9 cellular contexts compared by ENCODE assay signal in genomic region chr1:202213361-202214088, GRCh38. TPM values are rescaled to one million over a fixed set of nuclear protein-coding genes. Genes with fewer than 3 reads are reported as not detected.
A peak's percentile ranks its signal among the peaks of the same experiment; 100 is the strongest.
DNase-seq lines count a peak whose midpoint lies in the region; ATAC-seq, FAIRE-seq and TF ChIP-seq lines count a peak whose summit lies in the region.
"Had no signal": no experiment of that assay in that cellular context is flagged by ENCODE, and none has a peak within 500 bp of the region (broad histone marks: within the 10 kb centered on the region; RNA-seq: fewer than 3 reads in every experiment).

No MANE protein-coding gene starts in this region.

- CTCF ChIA-PET in CD4-positive, alpha-beta memory T cell (lab: Charles Lee; ENCODE audit: partially characterized antibody): interaction anchor here (1.0 to 3.5 kb wide), 2 partner anchors 19 to 21 kb away, joined by 3 to 14 read pairs; partner anchors contain the start of gene LGR6
- CTCF ChIA-PET in IMR-90 (lab: Yijun Ruan, JAX): interaction anchor here (1.7 kb wide), 1 partner anchor 22 kb away, joined by 5 read pairs; no protein-coding TSS in a partner anchor

- no peak for TF ChIP-seq POLR2A in IMR-90 (IDR thresholded peaks at IDR 0.05; ENCODE audit: low read depth, low read length)

- H2BK15ac ChIP-seq in IMR-90 (ENCODE audit: low read depth, low read length) (no peak overlapping the region), mesendoderm (replicated peaks; ENCODE audit: low read depth) (no peak overlapping the region)

- no peak overlapping the region for H3K23ac ChIP-seq in IMR-90 (ENCODE audit: low read depth, low read length)
- no peak overlapping the region for H3K23ac ChIP-seq in mesendoderm (ENCODE audit: low read length)

- H3K79me1 ChIP-seq in IMR-90 (ENCODE audit: low read depth in 1 of 2, low read length in 2 of 2) (no peaks in the 10 kb centered on the region), mesendoderm (ENCODE audit: low read length) (no peaks in the 10 kb centered on the region)

- H4K20me1 ChIP-seq in IMR-90 (ENCODE audit: insufficient read depth, low read length) (no peaks in the 10 kb centered on the region), astrocyte (ENCODE audit: insufficient read depth, low read length) (no peaks in the 10 kb centered on the region)

- H4K91ac ChIP-seq in IMR-90 (ENCODE audit: insufficient read depth, low read depth, low read length): no peak overlapping the region

- no peak for FAIRE-seq in astrocyte (lab: Jason Lieb, UNC)
- FAIRE-seq: endometrium had no signal

- no peak overlapping the region for H3K27ac ChIP-seq in CD4-positive, alpha-beta memory T cell (ENCODE audit: low read depth, low read length)
- H3K27ac ChIP-seq in IMR-90 (ENCODE audit: insufficient read depth, low read length) (no peak overlapping the region), astrocyte (ENCODE audit: low read depth, low read length) (no peak overlapping the region), mesendoderm (ENCODE audit: low read depth, low read length) (no peak overlapping the region)

- WGBS in IMR-90 (ENCODE audit: extremely low coverage in 2 of 2, insufficient read length in 1 of 2), 2 experiments: 14% methylated on average over 5 of the region's 8 CpGs; no CpG with 5 or more reads in 1 of the 2 experiments
- no CpG with 5 or more reads among the region's 8 CpGs for WGBS in mesendoderm (ENCODE audit: extremely low coverage, insufficient coverage, low lambda C conversion rate)

- H3K4me3 Mint-ChIP-seq in CD4-positive, alpha-beta memory T cell: peak overlapping the region in 5 of 8 donors; percentile 9 to 68 (median 38)
- H3K4me3 Mint-ChIP-seq in astrocyte (ENCODE audit: unreplicated experiment): peak overlapping the region; percentile 77

- H3K18ac ChIP-seq in IMR-90 (ENCODE audit: low read depth, low read length) (no peak overlapping the region), mesendoderm (ENCODE audit: low read length) (peak overlapping the region; percentile 17)

- no peaks in the 10 kb centered on the region for H3K36me3 ChIP-seq in CD4-positive, alpha-beta memory T cell (ENCODE audit: insufficient read depth, low read length)
- no peaks in the 10 kb centered on the region for H3K36me3 ChIP-seq in IMR-90 (ENCODE audit: control insufficient read depth, insufficient read depth, low read length)
- no peaks in the 10 kb centered on the region for H3K36me3 ChIP-seq in astrocyte (ENCODE audit: insufficient read depth, low read length)
- H3K36me3 ChIP-seq in mesendoderm (ENCODE audit: control insufficient read depth, insufficient read depth, low read length): no peaks in the 10 kb centered on the region

- H3K4me1 ChIP-seq in CD4-positive, alpha-beta memory T cell (ENCODE audit: insufficient read depth, low read length): no peaks in the 10 kb centered on the region
- H3K4me1 ChIP-seq in IMR-90 (ENCODE audit: control insufficient read depth, insufficient read depth, low read length) (no peaks in the 10 kb centered on the region; the same call in 1 of the 2 replicates), astrocyte (ENCODE audit: insufficient read depth, low read length) (no peaks in the 10 kb centered on the region), mesendoderm (ENCODE audit: control insufficient read depth, low read depth, low read length) (no peaks in the 10 kb centered on the region)

- peaks cover 6 to 12% (median 8%) of the 10 kb centered on the region in 4 donors for H3K4me1 Mint-ChIP-seq in CD4-positive, alpha-beta memory T cell
- peaks cover 7% of the 10 kb centered on the region for H3K4me1 Mint-ChIP-seq in astrocyte (ENCODE audit: low read depth, unreplicated experiment)

- H3K9me1 ChIP-seq in IMR-90 (ENCODE audit: insufficient read depth, low read length): no peaks in the 10 kb centered on the region

- no peak for TF ChIP-seq RAD21 in IMR-90 (IDR thresholded peaks at IDR 0.05; ENCODE audit: low read length)

- H3K36me3 Mint-ChIP-seq in CD4-positive, alpha-beta memory T cell: no peaks in the 10 kb centered on the region
- peaks cover 1% of the 10 kb centered on the region for H3K36me3 Mint-ChIP-seq in astrocyte (ENCODE audit: low read depth, unreplicated experiment)

- H4K8ac ChIP-seq in IMR-90 (ENCODE audit: low read depth in 2 of 2, low read length in 2 of 2) (no peak overlapping the region), mesendoderm (ENCODE audit: low read depth, low read length) (no peak overlapping the region)

- peaks cover 25% of the 10 kb centered on the region for H3K27me3 ChIP-seq in CD4-positive, alpha-beta memory T cell (ENCODE audit: insufficient read depth, low read length)
- peaks cover 91% of the 10 kb centered on the region for H3K27me3 ChIP-seq in IMR-90 (ENCODE audit: control insufficient read depth, insufficient read depth, low read length)
- H3K27me3 ChIP-seq in astrocyte (ENCODE audit: insufficient read depth, low read length): peaks cover 46% of the 10 kb centered on the region
- no peaks in the 10 kb centered on the region for H3K27me3 ChIP-seq in mesendoderm (ENCODE audit: insufficient read depth, low read length, poor library complexity)

- no peaks in the 10 kb centered on the region for H3K9me3 ChIP-seq in CD4-positive, alpha-beta memory T cell (ENCODE audit: control insufficient read depth in 1 of 2, low read length in 2 of 2)
- H3K9me3 ChIP-seq in IMR-90 (ENCODE audit: control insufficient read depth, insufficient read depth, low read length) (no peaks in the 10 kb centered on the region), astrocyte (ENCODE audit: insufficient read depth, low read depth, low read length) (no peaks in the 10 kb centered on the region)

- ATAC-seq in IMR-90 (ENCODE audit: low read depth) (no peak), GM21447 (IDR thresholded peaks at IDR 0.05; ENCODE audit: unreplicated experiment) (no peak), HG03521 (IDR thresholded peaks at IDR 0.05; ENCODE audit: unreplicated experiment) (no peak)

- no peak overlapping the region for H3K4ac ChIP-seq in IMR-90 (ENCODE audit: low read depth, low read length)
- H3K4ac ChIP-seq in mesendoderm (ENCODE audit: low read depth, low read length): no peak overlapping the region

- peak overlapping the region; percentile 20 for H2AK9ac ChIP-seq in IMR-90 (replicated peaks; ENCODE audit: low read depth, low read length, poor library complexity)

- H2AFZ ChIP-seq in IMR-90 (replicated peaks; ENCODE audit: low read length, poor library complexity) (no peak overlapping the region), astrocyte (ENCODE audit: low read depth, low read length) (peak overlapping the region; percentile 55)

- dilution Hi-C loops in IMR-90 (cut with HindIII; ENCODE audit: low sequenced_read_pairs, unreplicated experiment): no loop called here

- no peak overlapping the region for H2BK20ac ChIP-seq in IMR-90 (ENCODE audit: low read depth, low read length)

- H3K9ac ChIP-seq in IMR-90 (ENCODE audit: low read depth, low read length) (no peak overlapping the region), astrocyte (ENCODE audit: low read length) (no peak overlapping the region), mesendoderm (ENCODE audit: low read length) (peak overlapping the region; percentile 48)

- POLR2A ChIA-PET in CD4-positive, alpha-beta memory T cell (lab: Charles Lee; ENCODE audit: partially characterized antibody): no interaction called here
- POLR2A ChIA-PET in IMR-90 (lab: Charles Lee; ENCODE audit: unreplicated experiment): no interaction called here

- H3K27ac Mint-ChIP-seq in CD4-positive, alpha-beta memory T cell: no peak overlapping the region
- H3K27ac Mint-ChIP-seq in astrocyte (ENCODE audit: unreplicated experiment): no peak overlapping the region

- H3K79me2 ChIP-seq in astrocyte (ENCODE audit: insufficient read depth, low read length) (no peaks in the 10 kb centered on the region), mesendoderm (ENCODE audit: control insufficient read depth, insufficient read depth, low read length) (no peaks in the 10 kb centered on the region)

- peaks cover 41 to 46% of the 10 kb centered on the region in 2 donors for H3K27me3 Mint-ChIP-seq in CD4-positive, alpha-beta memory T cell
- H3K27me3 Mint-ChIP-seq in astrocyte (ENCODE audit: low read depth, unreplicated experiment): peaks cover 61% of the 10 kb centered on the region

- H3K9me3 Mint-ChIP-seq in CD4-positive, alpha-beta memory T cell: no peaks in the 10 kb centered on the region
- no peaks in the 10 kb centered on the region for H3K9me3 Mint-ChIP-seq in astrocyte (ENCODE audit: unreplicated experiment)

- H2BK5ac ChIP-seq in IMR-90 (ENCODE audit: low read depth, low read length, poor library complexity, severe bottlenecking) (no peak overlapping the region), mesendoderm (ENCODE audit: low read length) (no peak overlapping the region)

- in situ Hi-C loops in IMR-90 (cut with MboI; ENCODE audit: low sequenced_read_pairs): no loop called here

- no peak overlapping the region for H3K56ac ChIP-seq in IMR-90 (ENCODE audit: extremely low read depth, insufficient read depth, low read length)
- peak overlapping the region; percentile 75 for H3K56ac ChIP-seq in mesendoderm (ENCODE audit: low read length)

- H2BK120ac ChIP-seq in IMR-90 (ENCODE audit: low read depth, low read length): no peak overlapping the region
- no peak overlapping the region for H2BK120ac ChIP-seq in mesendoderm (ENCODE audit: low read depth, low read length)

- intact Hi-C loops in CD4-positive, alpha-beta memory T cell (cut with micrococcal nuclease): no loop called here
- intact Hi-C loops in IMR-90 (cut with micrococcal nuclease): no loop called here

- BruUV-seq in IMR-90 (replicated peaks; lab: Mats Ljungman, UMichigan): no TSS peak

- no peak for DNase-seq in CD4-positive, alpha-beta memory T cell
- DNase-seq in IMR-90: no peak
- no peak for DNase-seq in astrocyte (ENCODE audit: low read depth)
- DNase-seq in mesendoderm: peak; percentile 93
- DNase-seq in GF-D8 (lab: John Stamatoyannopoulos, UW): no peak
- DNase-seq in NCI-H2029 treated with DMSO at 0.1 percent for 48 hours (lab: John Stamatoyannopoulos, UW): no peak

- H3K4me2 ChIP-seq in IMR-90 (ENCODE audit: low read depth, low read length) (no peak overlapping the region), astrocyte (ENCODE audit: low read length) (peak overlapping the region; percentile 73), mesendoderm (ENCODE audit: low read length) (peak overlapping the region; percentile 10)

- H4K5ac ChIP-seq in IMR-90 (ENCODE audit: low read depth, low read length) (no peak overlapping the region), mesendoderm (ENCODE audit: low read length) (no peak overlapping the region)

- TF ChIP-seq CTCF in IMR-90 (conservative IDR thresholded peaks at IDR 0.05; ENCODE audit: low read depth, low read length) (no peak; the same call in 1 of the 2 replicates), astrocyte (IDR thresholded peaks at IDR 0.05; ENCODE audit: insufficient read depth, low read depth, low read length) (peak; percentile 14)

- no peak overlapping the region for H3K14ac ChIP-seq in IMR-90 (replicated peaks; ENCODE audit: low read depth, low read length)

- H2AK5ac ChIP-seq in IMR-90 (ENCODE audit: low read depth, low read length) (no peak overlapping the region), mesendoderm (ENCODE audit: low read length) (no peak overlapping the region)

- H3K4me3 ChIP-seq in CD4-positive, alpha-beta memory T cell (ENCODE audit: low read length in 2 of 2): no peak overlapping the region
- H3K4me3 ChIP-seq in IMR-90 (ENCODE audit: insufficient read depth, low read depth, low read length) (no peak overlapping the region), astrocyte (ENCODE audit: insufficient read depth, low read depth, low read length) (peak overlapping the region; percentile 9), mesendoderm (ENCODE audit: low read length) (peak overlapping the region; percentile 2)

RNA-seq across cellular contexts. Expression of gene LGR6, which starts 19.9 kb away (rescaled TPM):
- total RNA-seq in CD4-positive, alpha-beta memory T cell: under 1 TPM in 1 of 2 experiments, not detected in 1; 0.17 TPM
- under 1 TPM; 0.16 to 0.33 TPM for polyA plus RNA-seq in CD4-positive, alpha-beta memory T cell
- total RNA-seq in IMR-90 (2012; rRNA removed): not detected in 2 replicates
- not detected in 2 replicates for polyA plus RNA-seq in IMR-90 (2012; rRNA removed)
- 0.01 TPM in 1 of 2 replicates, not detected in the other for polyA plus RNA-seq in IMR-90 (2012; cell fraction: cytosol; rRNA removed)
- not detected in 2 replicates for polyA plus RNA-seq in IMR-90 (2012; cell fraction: nucleus; rRNA removed; ENCODE audit: low replicate concordance)
- total RNA-seq in astrocyte: 0.27 and 0.48 TPM in 2 replicates
- 0.51 TPM for polyA plus RNA-seq in mesendoderm (2013, experiment 1 of 2)
- polyA plus RNA-seq in mesendoderm (2013, experiment 2 of 2): 0.57 TPM

RNA-seq across cellular contexts. Expression of gene PTPN7, which starts 53.1 kb away (rescaled TPM):
- 10 to 100 TPM; 67.6 to 68.4 TPM for total RNA-seq in CD4-positive, alpha-beta memory T cell
- 10 to 100 TPM; 50.5 to 84.1 TPM for polyA plus RNA-seq in CD4-positive, alpha-beta memory T cell
- total RNA-seq in IMR-90 (2012; rRNA removed): not detected in 2 replicates
- polyA plus RNA-seq in IMR-90 (2012; rRNA removed): 0.05 TPM in 1 of 2 replicates, not detected in the other
- polyA plus RNA-seq in IMR-90 (2012; cell fraction: cytosol; rRNA removed): not detected in 2 replicates
- not detected in 2 replicates for polyA plus RNA-seq in IMR-90 (2012; cell fraction: nucleus; rRNA removed; ENCODE audit: low replicate concordance)
- 0.58 and 0.75 TPM in 2 replicates for total RNA-seq in astrocyte
- 0.65 TPM for polyA plus RNA-seq in mesendoderm (2013, experiment 1 of 2)
- 0.49 TPM for polyA plus RNA-seq in mesendoderm (2013, experiment 2 of 2)

Comparison
In these comparisons a context has a peak if more than half of its experiments do, and no peak if none do; other contexts are left out.
1. H3K4me3 ChIP-seq: peak in astrocyte (single experiment) and mesendoderm (single experiment); none in CD4-positive, alpha-beta memory T cell (0 of 2) and IMR-90 (single experiment).
2. RNA of gene PTPN7, which starts 53.1 kb away (total RNA-seq): 67.6 to 68.4 TPM in CD4-positive, alpha-beta memory T cell; 0.58 to 0.75 TPM in astrocyte and not detected in IMR-90; every median in the first group is over 10 times any median in the second.